ENCODE assay signal across 1 cellular context in the genomic region with DNA sequence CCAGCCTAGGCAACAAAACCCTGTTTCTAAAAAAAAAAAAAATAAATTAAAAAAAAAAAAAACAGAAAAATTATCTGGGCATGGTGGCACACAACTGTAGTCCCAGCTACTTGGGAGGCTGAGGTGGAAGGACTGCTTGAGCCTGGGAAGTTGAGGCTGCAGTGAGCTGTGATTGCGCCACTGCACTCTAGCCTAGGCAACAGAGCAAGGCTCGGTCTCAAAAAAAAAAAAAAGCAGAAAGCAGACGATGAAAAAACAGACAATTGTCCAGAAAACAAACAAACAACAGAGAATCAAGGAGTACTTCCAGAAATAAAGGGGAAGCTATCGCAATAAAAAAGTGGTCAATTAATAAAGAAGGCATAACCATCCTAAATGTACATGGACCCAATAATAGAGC.
TF ChIP-seq lines count a peak whose summit lies in the region.

No MANE protein-coding gene starts in this region.

TF ChIP-seq in HepG2, 621 proteins besides CTCF, POLR2A, EP300 and RAD21 (continued from another document):
- TF ChIP-seq, protein P1, sequence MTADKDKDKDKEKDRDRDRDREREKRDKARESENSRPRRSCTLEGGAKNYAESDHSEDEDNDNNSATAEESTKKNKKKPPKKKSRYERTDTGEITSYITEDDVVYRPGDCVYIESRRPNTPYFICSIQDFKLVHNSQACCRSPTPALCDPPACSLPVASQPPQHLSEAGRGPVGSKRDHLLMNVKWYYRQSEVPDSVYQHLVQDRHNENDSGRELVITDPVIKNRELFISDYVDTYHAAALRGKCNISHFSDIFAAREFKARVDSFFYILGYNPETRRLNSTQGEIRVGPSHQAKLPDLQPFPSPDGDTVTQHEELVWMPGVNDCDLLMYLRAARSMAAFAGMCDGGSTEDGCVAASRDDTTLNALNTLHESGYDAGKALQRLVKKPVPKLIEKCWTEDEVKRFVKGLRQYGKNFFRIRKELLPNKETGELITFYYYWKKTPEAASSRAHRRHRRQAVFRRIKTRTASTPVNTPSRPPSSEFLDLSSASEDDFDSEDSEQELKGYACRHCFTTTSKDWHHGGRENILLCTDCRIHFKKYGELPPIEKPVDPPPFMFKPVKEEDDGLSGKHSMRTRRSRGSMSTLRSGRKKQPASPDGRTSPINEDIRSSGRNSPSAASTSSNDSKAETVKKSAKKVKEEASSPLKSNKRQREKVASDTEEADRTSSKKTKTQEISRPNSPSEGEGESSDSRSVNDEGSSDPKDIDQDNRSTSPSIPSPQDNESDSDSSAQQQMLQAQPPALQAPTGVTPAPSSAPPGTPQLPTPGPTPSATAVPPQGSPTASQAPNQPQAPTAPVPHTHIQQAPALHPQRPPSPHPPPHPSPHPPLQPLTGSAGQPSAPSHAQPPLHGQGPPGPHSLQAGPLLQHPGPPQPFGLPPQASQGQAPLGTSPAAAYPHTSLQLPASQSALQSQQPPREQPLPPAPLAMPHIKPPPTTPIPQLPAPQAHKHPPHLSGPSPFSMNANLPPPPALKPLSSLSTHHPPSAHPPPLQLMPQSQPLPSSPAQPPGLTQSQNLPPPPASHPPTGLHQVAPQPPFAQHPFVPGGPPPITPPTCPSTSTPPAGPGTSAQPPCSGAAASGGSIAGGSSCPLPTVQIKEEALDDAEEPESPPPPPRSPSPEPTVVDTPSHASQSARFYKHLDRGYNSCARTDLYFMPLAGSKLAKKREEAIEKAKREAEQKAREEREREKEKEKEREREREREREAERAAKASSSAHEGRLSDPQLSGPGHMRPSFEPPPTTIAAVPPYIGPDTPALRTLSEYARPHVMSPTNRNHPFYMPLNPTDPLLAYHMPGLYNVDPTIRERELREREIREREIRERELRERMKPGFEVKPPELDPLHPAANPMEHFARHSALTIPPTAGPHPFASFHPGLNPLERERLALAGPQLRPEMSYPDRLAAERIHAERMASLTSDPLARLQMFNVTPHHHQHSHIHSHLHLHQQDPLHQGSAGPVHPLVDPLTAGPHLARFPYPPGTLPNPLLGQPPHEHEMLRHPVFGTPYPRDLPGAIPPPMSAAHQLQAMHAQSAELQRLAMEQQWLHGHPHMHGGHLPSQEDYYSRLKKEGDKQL (CRISPR knock-in tag; IDR thresholded peaks at IDR 0.05; ENCODE audit: low read depth), result no peak
- TF ChIP-seq, protein P2, sequence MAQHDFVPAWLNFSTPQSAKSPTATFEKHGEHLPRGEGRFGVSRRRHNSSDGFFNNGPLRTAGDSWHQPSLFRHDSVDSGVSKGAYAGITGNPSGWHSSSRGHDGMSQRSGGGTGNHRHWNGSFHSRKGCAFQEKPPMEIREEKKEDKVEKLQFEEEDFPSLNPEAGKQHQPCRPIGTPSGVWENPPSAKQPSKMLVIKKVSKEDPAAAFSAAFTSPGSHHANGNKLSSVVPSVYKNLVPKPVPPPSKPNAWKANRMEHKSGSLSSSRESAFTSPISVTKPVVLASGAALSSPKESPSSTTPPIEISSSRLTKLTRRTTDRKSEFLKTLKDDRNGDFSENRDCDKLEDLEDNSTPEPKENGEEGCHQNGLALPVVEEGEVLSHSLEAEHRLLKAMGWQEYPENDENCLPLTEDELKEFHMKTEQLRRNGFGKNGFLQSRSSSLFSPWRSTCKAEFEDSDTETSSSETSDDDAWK (CRISPR knock-in tag; IDR thresholded peaks at IDR 0.05), result no peak
- TF ChIP-seq ZNF44 (CRISPR knock-in tag; IDR thresholded peaks at IDR 0.05) (no peak), NR1H2 (CRISPR knock-in tag; IDR thresholded peaks at IDR 0.05; ENCODE audit: borderline replicate concordance, low read depth) (no peak), SKI (IDR thresholded peaks at IDR 0.05; ENCODE audit: partially characterized antibody) (no peak), ZBTB8A (CRISPR knock-in tag; IDR thresholded peaks at IDR 0.05; ENCODE audit: borderline replicate concordance, low read depth) (no peak)
- TF ChIP-seq, protein P3, sequence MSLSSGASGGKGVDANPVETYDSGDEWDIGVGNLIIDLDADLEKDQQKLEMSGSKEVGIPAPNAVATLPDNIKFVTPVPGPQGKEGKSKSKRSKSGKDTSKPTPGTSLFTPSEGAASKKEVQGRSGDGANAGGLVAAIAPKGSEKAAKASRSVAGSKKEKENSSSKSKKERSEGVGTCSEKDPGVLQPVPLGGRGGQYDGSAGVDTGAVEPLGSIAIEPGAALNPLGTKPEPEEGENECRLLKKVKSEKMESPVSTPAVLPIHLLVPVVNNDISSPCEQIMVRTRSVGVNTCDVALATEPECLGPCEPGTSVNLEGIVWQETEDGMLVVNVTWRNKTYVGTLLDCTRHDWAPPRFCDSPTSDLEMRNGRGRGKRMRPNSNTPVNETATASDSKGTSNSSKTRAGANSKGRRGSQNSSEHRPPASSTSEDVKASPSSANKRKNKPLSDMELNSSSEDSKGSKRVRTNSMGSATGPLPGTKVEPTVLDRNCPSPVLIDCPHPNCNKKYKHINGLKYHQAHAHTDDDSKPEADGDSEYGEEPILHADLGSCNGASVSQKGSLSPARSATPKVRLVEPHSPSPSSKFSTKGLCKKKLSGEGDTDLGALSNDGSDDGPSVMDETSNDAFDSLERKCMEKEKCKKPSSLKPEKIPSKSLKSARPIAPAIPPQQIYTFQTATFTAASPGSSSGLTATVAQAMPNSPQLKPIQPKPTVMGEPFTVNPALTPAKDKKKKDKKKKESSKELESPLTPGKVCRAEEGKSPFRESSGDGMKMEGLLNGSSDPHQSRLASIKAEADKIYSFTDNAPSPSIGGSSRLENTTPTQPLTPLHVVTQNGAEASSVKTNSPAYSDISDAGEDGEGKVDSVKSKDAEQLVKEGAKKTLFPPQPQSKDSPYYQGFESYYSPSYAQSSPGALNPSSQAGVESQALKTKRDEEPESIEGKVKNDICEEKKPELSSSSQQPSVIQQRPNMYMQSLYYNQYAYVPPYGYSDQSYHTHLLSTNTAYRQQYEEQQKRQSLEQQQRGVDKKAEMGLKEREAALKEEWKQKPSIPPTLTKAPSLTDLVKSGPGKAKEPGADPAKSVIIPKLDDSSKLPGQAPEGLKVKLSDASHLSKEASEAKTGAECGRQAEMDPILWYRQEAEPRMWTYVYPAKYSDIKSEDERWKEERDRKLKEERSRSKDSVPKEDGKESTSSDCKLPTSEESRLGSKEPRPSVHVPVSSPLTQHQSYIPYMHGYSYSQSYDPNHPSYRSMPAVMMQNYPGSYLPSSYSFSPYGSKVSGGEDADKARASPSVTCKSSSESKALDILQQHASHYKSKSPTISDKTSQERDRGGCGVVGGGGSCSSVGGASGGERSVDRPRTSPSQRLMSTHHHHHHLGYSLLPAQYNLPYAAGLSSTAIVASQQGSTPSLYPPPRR (CRISPR knock-in tag; IDR thresholded peaks at IDR 0.05; ENCODE audit: borderline replicate concordance), result no peak
- TF ChIP-seq, protein P4, sequence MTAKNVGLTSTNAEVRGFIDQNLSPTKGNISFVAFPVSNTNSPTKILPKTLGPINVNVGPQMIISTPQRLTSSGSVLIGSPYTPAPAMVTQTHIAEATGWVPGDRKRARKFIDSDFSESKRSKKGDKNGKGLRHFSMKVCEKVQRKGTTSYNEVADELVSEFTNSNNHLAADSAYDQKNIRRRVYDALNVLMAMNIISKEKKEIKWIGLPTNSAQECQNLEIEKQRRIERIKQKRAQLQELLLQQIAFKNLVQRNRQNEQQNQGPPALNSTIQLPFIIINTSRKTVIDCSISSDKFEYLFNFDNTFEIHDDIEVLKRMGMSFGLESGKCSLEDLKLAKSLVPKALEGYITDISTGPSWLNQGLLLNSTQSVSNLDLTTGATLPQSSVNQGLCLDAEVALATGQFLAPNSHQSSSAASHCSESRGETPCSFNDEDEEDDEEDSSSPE (CRISPR knock-in tag; IDR thresholded peaks at IDR 0.05), result no peak
- TF ChIP-seq, protein P5, sequence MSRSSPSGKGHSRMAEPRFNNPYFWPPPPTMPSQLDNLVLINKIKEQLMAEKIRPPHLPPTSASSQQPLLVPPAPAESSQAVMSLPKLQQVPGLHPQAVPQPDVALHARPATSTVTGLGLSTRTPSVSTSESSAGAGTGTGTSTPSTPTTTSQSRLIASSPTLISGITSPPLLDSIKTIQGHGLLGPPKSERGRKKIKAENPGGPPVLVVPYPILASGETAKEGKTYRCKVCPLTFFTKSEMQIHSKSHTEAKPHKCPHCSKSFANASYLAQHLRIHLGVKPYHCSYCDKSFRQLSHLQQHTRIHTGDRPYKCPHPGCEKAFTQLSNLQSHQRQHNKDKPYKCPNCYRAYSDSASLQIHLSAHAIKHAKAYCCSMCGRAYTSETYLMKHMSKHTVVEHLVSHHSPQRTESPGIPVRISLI (CRISPR knock-in tag; IDR thresholded peaks at IDR 0.05; ENCODE audit: borderline replicate concordance), result 0 out of 2 replicates have a peak, but pooled peaks have one; percentile 31
- TF ChIP-seq, protein P6, sequence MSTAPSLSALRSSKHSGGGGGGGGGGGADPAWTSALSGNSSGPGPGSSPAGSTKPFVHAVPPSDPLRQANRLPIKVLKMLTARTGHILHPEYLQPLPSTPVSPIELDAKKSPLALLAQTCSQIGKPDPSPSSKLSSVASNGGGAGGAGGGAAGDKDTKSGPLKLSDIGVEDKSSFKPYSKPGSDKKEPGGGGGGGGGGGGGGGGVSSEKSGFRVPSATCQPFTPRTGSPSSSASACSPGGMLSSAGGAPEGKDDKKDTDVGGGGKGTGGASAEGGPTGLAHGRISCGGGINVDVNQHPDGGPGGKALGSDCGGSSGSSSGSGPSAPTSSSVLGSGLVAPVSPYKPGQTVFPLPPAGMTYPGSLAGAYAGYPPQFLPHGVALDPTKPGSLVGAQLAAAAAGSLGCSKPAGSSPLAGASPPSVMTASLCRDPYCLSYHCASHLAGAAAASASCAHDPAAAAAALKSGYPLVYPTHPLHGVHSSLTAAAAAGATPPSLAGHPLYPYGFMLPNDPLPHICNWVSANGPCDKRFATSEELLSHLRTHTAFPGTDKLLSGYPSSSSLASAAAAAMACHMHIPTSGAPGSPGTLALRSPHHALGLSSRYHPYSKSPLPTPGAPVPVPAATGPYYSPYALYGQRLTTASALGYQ (CRISPR knock-in tag; IDR thresholded peaks at IDR 0.05), result no peak
- TF ChIP-seq, protein P7, sequence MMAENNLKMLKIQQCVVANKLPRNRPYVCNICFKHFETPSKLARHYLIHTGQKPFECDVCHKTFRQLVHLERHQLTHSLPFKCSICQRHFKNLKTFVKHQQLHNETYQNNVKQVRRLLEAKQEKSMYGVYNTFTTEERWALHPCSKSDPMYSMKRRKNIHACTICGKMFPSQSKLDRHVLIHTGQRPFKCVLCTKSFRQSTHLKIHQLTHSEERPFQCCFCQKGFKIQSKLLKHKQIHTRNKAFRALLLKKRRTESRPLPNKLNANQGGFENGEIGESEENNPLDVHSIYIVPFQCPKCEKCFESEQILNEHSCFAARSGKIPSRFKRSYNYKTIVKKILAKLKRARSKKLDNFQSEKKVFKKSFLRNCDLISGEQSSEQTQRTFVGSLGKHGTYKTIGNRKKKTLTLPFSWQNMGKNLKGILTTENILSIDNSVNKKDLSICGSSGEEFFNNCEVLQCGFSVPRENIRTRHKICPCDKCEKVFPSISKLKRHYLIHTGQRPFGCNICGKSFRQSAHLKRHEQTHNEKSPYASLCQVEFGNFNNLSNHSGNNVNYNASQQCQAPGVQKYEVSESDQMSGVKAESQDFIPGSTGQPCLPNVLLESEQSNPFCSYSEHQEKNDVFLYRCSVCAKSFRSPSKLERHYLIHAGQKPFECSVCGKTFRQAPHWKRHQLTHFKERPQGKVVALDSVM (CRISPR knock-in tag; IDR thresholded peaks at IDR 0.05), result peak; percentile 47; the same call in 1 of the 2 replicates
- TF ChIP-seq, protein P8, sequence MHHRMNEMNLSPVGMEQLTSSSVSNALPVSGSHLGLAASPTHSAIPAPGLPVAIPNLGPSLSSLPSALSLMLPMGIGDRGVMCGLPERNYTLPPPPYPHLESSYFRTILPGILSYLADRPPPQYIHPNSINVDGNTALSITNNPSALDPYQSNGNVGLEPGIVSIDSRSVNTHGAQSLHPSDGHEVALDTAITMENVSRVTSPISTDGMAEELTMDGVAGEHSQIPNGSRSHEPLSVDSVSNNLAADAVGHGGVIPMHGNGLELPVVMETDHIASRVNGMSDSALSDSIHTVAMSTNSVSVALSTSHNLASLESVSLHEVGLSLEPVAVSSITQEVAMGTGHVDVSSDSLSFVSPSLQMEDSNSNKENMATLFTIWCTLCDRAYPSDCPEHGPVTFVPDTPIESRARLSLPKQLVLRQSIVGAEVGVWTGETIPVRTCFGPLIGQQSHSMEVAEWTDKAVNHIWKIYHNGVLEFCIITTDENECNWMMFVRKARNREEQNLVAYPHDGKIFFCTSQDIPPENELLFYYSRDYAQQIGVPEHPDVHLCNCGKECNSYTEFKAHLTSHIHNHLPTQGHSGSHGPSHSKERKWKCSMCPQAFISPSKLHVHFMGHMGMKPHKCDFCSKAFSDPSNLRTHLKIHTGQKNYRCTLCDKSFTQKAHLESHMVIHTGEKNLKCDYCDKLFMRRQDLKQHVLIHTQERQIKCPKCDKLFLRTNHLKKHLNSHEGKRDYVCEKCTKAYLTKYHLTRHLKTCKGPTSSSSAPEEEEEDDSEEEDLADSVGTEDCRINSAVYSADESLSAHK (CRISPR knock-in tag; IDR thresholded peaks at IDR 0.05; ENCODE audit: borderline replicate concordance), result no peak
